ENCODE assay signal across 14 cellular contexts in the genomic region with DNA sequence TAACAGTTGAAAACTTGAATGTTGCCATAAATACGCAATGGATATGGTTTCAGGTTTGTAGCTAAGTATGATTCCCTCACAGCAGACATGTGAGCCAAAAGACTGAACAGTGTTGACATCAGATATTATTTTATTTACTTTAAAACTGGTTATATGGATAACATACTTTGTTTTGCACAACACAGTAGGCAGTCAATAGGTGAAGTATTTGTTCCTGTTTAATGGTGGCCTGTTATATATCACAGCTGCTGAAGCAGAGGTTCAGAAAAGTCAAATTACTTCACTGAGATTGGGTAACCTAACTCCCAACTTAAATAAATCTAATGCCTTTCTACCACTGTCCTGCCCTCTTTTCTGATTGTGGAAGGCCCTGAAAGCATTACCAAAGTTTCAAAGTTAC. TPM values are rescaled to one million over a fixed set of nuclear protein-coding genes. Genes with fewer than 3 reads are reported as not detected.
DNase-seq lines count a peak whose midpoint lies in the region; ATAC-seq and TF ChIP-seq lines count a peak whose summit lies in the region.
"Had no signal": no experiment of that assay in that cellular context is flagged by ENCODE, and none has a peak within 500 bp of the region (broad histone marks: within the 10 kb centered on the region; RNA-seq: fewer than 3 reads in every experiment).

No MANE protein-coding gene starts in this region.

- H3K9me3 ChIP-seq in PC-9 (ENCODE audit: insufficient read depth, low read depth) = peaks cover 6% of the 10 kb centered on the region; the same call in 1 of the 2 replicates

- peaks cover 100% of the 10 kb centered on the region for H3K79me2 ChIP-seq in PC-9 (ENCODE audit: low read depth)

- intact Hi-C loops in PC-9 (cut with micrococcal nuclease; ENCODE audit: unreplicated experiment) = loop anchor here (5.0 kb wide), 2 partner anchors 43 to 112 kb away; a partner anchor contains a TSS

- peaks cover 87% of the 10 kb centered on the region for H3K4me1 Mint-ChIP-seq in nephron progenitor cell
- peaks cover 42% of the 10 kb centered on the region for H3K4me1 Mint-ChIP-seq in WTC11
- H3K4me1 Mint-ChIP-seq: IgD-negative memory B cell had no signal

- H3K4me2 ChIP-seq in PC-9 = no peak overlapping the region

- peak overlapping the region; percentile 96 for H3K27ac Mint-ChIP-seq in nephron progenitor cell
- H3K27ac Mint-ChIP-seq in WTC11 = no peak overlapping the region
- H3K27ac Mint-ChIP-seq: IgD-negative memory B cell had no signal

- no TSS peak for BruUV-seq in PC-9 (replicated peaks; lab: Mats Ljungman, UMichigan)

- peaks cover 29% of the 10 kb centered on the region; the same call in 1 of the 2 replicates for H3F3A ChIP-seq in PC-9 (ENCODE audit: insufficient read depth, low read depth)

- POLR2A ChIA-PET in PC-9 (lab: Charles Lee; ENCODE audit: unreplicated experiment) = no interaction called here
- POLR2A ChIA-PET in WTC11 (lab: Charles Lee) = no interaction called here

- CTCF ChIA-PET in PC-9 (lab: Charles Lee) (no interaction called here), WTC11 (lab: Charles Lee) (no interaction called here)

- no peak for TF ChIP-seq CTCF in PC-9 (conservative IDR thresholded peaks at IDR 0.05)
- no peak for TF ChIP-seq CTCF in fibroblast of pulmonary artery (IDR thresholded peaks at IDR 0.05; ENCODE audit: low read length, missing control alignments)
- no peak for TF ChIP-seq CTCF in nephron progenitor cell (IDR thresholded peaks at IDR 0.05)
- no peak for TF ChIP-seq CTCF in WTC11 (IDR thresholded peaks at IDR 0.05)

- peak overlapping the region; percentile 28 for H3K27ac ChIP-seq in PC-9

- H2AFZ ChIP-seq in PC-9 = no peak overlapping the region

- H3K4me1 ChIP-seq in PC-9 (replicated peaks; ENCODE audit: insufficient read depth) = peaks cover 64% of the 10 kb centered on the region

- H3K9me2 ChIP-seq in PC-9 (ENCODE audit: insufficient read depth) = 0 out of 2 replicates have a peak, but pooled peaks cover 3% of the 10 kb centered on the region

- H3K4me3 Mint-ChIP-seq in nephron progenitor cell (no peak overlapping the region), WTC11 (no peak overlapping the region)
- H3K4me3 Mint-ChIP-seq: IgD-negative memory B cell had no signal

- H3K36me3 Mint-ChIP-seq in nephron progenitor cell (ENCODE audit: low read depth) (peaks cover 40% of the 10 kb centered on the region), WTC11 (no peaks in the 10 kb centered on the region)
- H3K36me3 Mint-ChIP-seq: IgD-negative memory B cell had no signal

- no peaks in the 10 kb centered on the region for H4K20me1 ChIP-seq in PC-9 (ENCODE audit: insufficient read depth)

- H3K27me3 ChIP-seq in PC-9 (ENCODE audit: insufficient read depth, low read depth) = no peaks in the 10 kb centered on the region

- H3K9me3 Mint-ChIP-seq in nephron progenitor cell (peaks cover 6% of the 10 kb centered on the region), WTC11 (no peaks in the 10 kb centered on the region)
- H3K9me3 Mint-ChIP-seq: IgD-negative memory B cell had no signal

- peaks cover 3% of the 10 kb centered on the region for H3K27me3 Mint-ChIP-seq in nephron progenitor cell (ENCODE audit: low read depth, poor library complexity)
- H3K27me3 Mint-ChIP-seq in WTC11 (ENCODE audit: low read depth) = no peaks in the 10 kb centered on the region

- peaks cover 35% of the 10 kb centered on the region for H3K36me3 ChIP-seq in PC-9 (ENCODE audit: low read depth)

- ATAC-seq in GM21447 (IDR thresholded peaks at IDR 0.05; ENCODE audit: unreplicated experiment) (no peak), WTC11 (no peak)
- ATAC-seq: GM12878 had no signal

- peak; percentile 78 for DNase-seq in DMS53 treated with DMSO at 0.1 percent for 48 hours (lab: John Stamatoyannopoulos, UW; ENCODE audit: unreplicated experiment)
- DNase-seq in PC-9 = peak in 1 of 2 experiments; percentile 67
- peak; percentile 32 for DNase-seq in fibroblast of pulmonary artery (ENCODE audit: low read depth)
- no peak for DNase-seq in nephron progenitor cell
- no peak for DNase-seq in stimulated activated CD4-positive, alpha-beta T cell treated with anti-CD3 and anti-CD28 coated beads, Interleukin-4, amount 100 ng/mL, for 4 hours
- DNase-seq in WTC11 (ENCODE audit: low spot score) = no peak
- no peak for DNase-seq in stimulated activated naive CD4-positive, alpha-beta T cell (lab: John Stamatoyannopoulos, UW)
- DNase-seq: C1 segment of cervical spinal cord, GDM1, NCI-H187, NCI-H446 had no signal

- no peak overlapping the region for H3K4me3 ChIP-seq in PC-9
- no peak overlapping the region for H3K4me3 ChIP-seq in fibroblast of pulmonary artery (replicated peaks; ENCODE audit: low read depth, low read length)
- H3K4me3 ChIP-seq: GM12878 had no signal

TF ChIP-seq in WTC11, 78 proteins besides CTCF, POLR2A, EP300 and RAD21:
- no peak for TF ChIP-seq NR1H2 (CRISPR knock-in tag; IDR thresholded peaks at IDR 0.05)
- TF ChIP-seq, protein P1, sequence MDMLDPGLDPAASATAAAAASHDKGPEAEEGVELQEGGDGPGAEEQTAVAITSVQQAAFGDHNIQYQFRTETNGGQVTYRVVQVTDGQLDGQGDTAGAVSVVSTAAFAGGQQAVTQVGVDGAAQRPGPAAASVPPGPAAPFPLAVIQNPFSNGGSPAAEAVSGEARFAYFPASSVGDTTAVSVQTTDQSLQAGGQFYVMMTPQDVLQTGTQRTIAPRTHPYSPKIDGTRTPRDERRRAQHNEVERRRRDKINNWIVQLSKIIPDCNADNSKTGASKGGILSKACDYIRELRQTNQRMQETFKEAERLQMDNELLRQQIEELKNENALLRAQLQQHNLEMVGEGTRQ (CRISPR knock-in tag; IDR thresholded peaks at IDR 0.05) = no peak
- TF ChIP-seq, protein P2, sequence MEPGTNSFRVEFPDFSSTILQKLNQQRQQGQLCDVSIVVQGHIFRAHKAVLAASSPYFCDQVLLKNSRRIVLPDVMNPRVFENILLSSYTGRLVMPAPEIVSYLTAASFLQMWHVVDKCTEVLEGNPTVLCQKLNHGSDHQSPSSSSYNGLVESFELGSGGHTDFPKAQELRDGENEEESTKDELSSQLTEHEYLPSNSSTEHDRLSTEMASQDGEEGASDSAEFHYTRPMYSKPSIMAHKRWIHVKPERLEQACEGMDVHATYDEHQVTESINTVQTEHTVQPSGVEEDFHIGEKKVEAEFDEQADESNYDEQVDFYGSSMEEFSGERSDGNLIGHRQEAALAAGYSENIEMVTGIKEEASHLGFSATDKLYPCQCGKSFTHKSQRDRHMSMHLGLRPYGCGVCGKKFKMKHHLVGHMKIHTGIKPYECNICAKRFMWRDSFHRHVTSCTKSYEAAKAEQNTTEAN (CRISPR knock-in tag; IDR thresholded peaks at IDR 0.05) = no peak
- no peak for TF ChIP-seq ATF1 (CRISPR knock-in tag; IDR thresholded peaks at IDR 0.05)
- TF ChIP-seq CBFB (CRISPR knock-in tag; IDR thresholded peaks at IDR 0.05; ENCODE audit: low read depth) = no peak
- TF ChIP-seq ZNF671 (CRISPR knock-in tag; IDR thresholded peaks at IDR 0.05) = no peak
- TF ChIP-seq GRHL2 (CRISPR knock-in tag; IDR thresholded peaks at IDR 0.05; ENCODE audit: insufficient replicate concordance, severe bottlenecking) = no peak
- no peak for TF ChIP-seq SMAD4 (CRISPR knock-in tag; IDR thresholded peaks at IDR 0.05)
TF ChIP-seq in WTC11: peak in this region for 0.

RNA-seq across cellular contexts. Expression of a gene that starts 44.6 kb away (rescaled TPM):
- total RNA-seq in PC-9 (2021) (101 and 111 TPM in 2 replicates), WTC11 (2021) (88.7 to 101 TPM (median 98.9 TPM) in 3 replicates)

Comparison
In these comparisons a context has a peak if more than half of its experiments do, and no peak if none do; other contexts are left out.
1. DNase-seq: peak in DMS53 treated with DMSO at 0.1 percent for 48 hours (single experiment) and fibroblast of pulmonary artery (single experiment); none in nephron progenitor cell (single experiment), stimulated activated CD4-positive, alpha-beta T cell treated with anti-CD3 and anti-CD28 coated beads, Interleukin-4, amount 100 ng/mL, for 4 hours (0 of 2), WTC11 (single experiment) and stimulated activated naive CD4-positive, alpha-beta T cell (0 of 6).